8 cellular contexts compared by ENCODE assay signal in the genomic region with DNA sequence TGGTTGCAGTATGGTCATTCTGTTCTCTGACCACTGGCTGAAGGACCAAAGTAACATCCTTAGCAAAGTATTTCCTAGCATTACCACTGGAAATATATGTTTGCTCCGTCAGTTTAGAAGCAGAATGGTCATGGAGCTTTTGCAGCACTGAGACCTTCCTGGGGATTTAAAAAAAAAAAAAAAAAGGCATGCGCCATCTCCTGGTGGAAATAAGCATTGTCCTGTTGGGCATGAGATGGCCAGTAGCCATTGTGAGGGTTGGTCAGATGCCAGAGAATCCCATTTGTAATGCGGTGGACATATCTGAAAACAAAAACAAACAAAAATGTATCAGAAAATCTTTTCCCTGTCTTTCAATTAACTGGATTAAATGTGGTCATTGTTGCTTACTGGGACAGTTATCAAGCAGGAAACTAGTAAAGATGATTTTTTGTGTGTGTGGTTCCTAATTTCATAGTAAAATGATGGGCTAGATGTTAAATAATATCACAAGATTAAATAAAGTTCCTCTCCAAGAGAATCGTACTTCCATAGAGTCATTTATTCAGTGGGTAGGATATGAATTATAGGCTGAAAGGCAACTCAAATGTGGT.
DNase-seq lines count a peak whose midpoint lies in the region; ATAC-seq, FAIRE-seq and TF ChIP-seq lines count a peak whose summit lies in the region.

No MANE protein-coding gene starts in this region.

- H3K9me3 ChIP-seq in HepG2 (ENCODE audit: low read length): no peaks in the 10 kb centered on the region

- 4% methylated on average over 4 of the region's 4 CpGs for WGBS in HepG2 (ENCODE audit: low lambda C conversion rate)

- H3K9ac ChIP-seq in HepG2 (ENCODE audit: insufficient read depth, low read depth, low read length): no peak overlapping the region

- POLR2A ChIA-PET in HepG2 (lab: Yijun Ruan, JAX): no interaction called here

- CTCF ChIA-PET in HepG2 (lab: Yijun Ruan, JAX; ENCODE audit: low intra/inter-chr PET ratio, low total read pairs): interaction anchor here (1.6 kb wide), 1 partner anchor 247 kb away, joined by 27 read pairs; no protein-coding TSS in a partner anchor

- peak; percentile 64 for TF ChIP-seq CTCF in HepG2 (CRISPR knock-in tag; IDR thresholded peaks at IDR 0.05)

- no peak for TF ChIP-seq POLR2A in HepG2 (IDR thresholded peaks at IDR 0.05; ENCODE audit: insufficient read depth in 1 of 2, low read depth in 2 of 2, low read length in 2 of 2)

- H4K20me1 ChIP-seq in HepG2 (ENCODE audit: insufficient read depth, low read length): no peaks in the 10 kb centered on the region

- BruUV-seq in HepG2 (replicated peaks; lab: Mats Ljungman, UMichigan): no TSS peak

- in situ Hi-C loops in HepG2 (cut with HindIII; ENCODE audit: extremely low pct_ligation_motif_present, low pct_unique_long_range_greater_than_20kb): loop anchor here (5.0 kb wide), 1 partner anchor 326 kb away; no protein-coding TSS in a partner anchor

- no peaks in the 10 kb centered on the region for H3K79me2 ChIP-seq in HepG2 (ENCODE audit: insufficient read depth, low read length)

- intact Hi-C loops in HepG2 (cut with micrococcal nuclease; ENCODE audit: unreplicated experiment): loop anchor here (1.0 to 2.0 kb wide), 2 partner anchors 247 to 328 kb away; no protein-coding TSS in a partner anchor

- H3K4me2 ChIP-seq in HepG2 (ENCODE audit: low read depth, low read length): no peak overlapping the region

- ATAC-seq in GM18498 (IDR thresholded peaks at IDR 0.05; ENCODE audit: unreplicated experiment): peak; percentile 42
- ATAC-seq in HepG2: peak; percentile 77
- ATAC-seq in GM19395 (IDR thresholded peaks at IDR 0.05; ENCODE audit: unreplicated experiment): no peak

- peaks cover 0 to 6% of the 10 kb centered on the region in 2 experiments; a peak in 3 of 5 replicates for H3K27me3 ChIP-seq in HepG2 (ENCODE audit: control insufficient read depth in 1 of 2, insufficient read depth in 2 of 2, low read length in 2 of 2)

- H3K27ac ChIP-seq in HepG2 (ENCODE audit: extremely low read length, insufficient read depth, low read length): no peak overlapping the region

- H3K4me3 ChIP-seq in HepG2 (replicated peaks in 1 of 3; ENCODE audit: insufficient read depth in 1 of 3, low read depth in 2 of 3, low read length in 3 of 3): no peak overlapping the region

- H2AFZ ChIP-seq in HepG2 (ENCODE audit: low read length): no peak overlapping the region

- peak; percentile 68 for FAIRE-seq in HepG2 (lab: Jason Lieb, UNC)

- H3K4me1 ChIP-seq in HepG2 (ENCODE audit: insufficient read depth, low read length): no peaks in the 10 kb centered on the region

- no peak for TF ChIP-seq RAD21 in HepG2 (CRISPR knock-in tag; IDR thresholded peaks at IDR 0.05)

- TF ChIP-seq EP300 in HepG2 (IDR thresholded peaks at IDR 0.05; ENCODE audit: low read depth in 2 of 2, low read length in 2 of 2): no peak
- no peak for TF ChIP-seq EP300 in HepG2 (CRISPR knock-in tag; IDR thresholded peaks at IDR 0.05; ENCODE audit: borderline replicate concordance)

- DNase-seq in AG08395 (ENCODE audit: low spot score) (peak; percentile 59), NCI-H2227 treated with DMSO at 0.1 percent for 48 hours (lab: John Stamatoyannopoulos, UW) (peak; percentile 8), cerebellar cortex (ENCODE audit: low spot score) (peak; percentile 84), HepG2 (ENCODE audit: low spot score) (peak; percentile 28)
- DNase-seq in stimulated activated CD4-positive, alpha-beta T cell treated with anti-CD3 and anti-CD28 coated beads, Interleukin-1b, Interleukin-23, amount 100 ng/mL, for 48 hours: no peak
- no peak for DNase-seq in activated effector memory CD4-positive, alpha-beta T cell treated with Interleukin-2 at 50 U/mL for 16 hours

- no peaks in the 10 kb centered on the region for H3K36me3 ChIP-seq in HepG2 (replicated peaks in 1 of 2; ENCODE audit: control insufficient read depth in 1 of 2, insufficient read depth in 2 of 2, low read length in 2 of 2)

TF ChIP-seq in HepG2, 621 proteins besides CTCF, POLR2A, EP300 and RAD21:
- TF ChIP-seq STAG1 (CRISPR knock-in tag; IDR thresholded peaks at IDR 0.05) (peak; percentile 43; the same call in 1 of the 2 replicates), SMC3 (IDR thresholded peaks at IDR 0.05; ENCODE audit: low read length) (peak; percentile 68), ISL2 (CRISPR knock-in tag; IDR thresholded peaks at IDR 0.05) (0 out of 2 replicates have a peak, but pooled peaks have one; percentile 18)
- TF ChIP-seq, protein P1, sequence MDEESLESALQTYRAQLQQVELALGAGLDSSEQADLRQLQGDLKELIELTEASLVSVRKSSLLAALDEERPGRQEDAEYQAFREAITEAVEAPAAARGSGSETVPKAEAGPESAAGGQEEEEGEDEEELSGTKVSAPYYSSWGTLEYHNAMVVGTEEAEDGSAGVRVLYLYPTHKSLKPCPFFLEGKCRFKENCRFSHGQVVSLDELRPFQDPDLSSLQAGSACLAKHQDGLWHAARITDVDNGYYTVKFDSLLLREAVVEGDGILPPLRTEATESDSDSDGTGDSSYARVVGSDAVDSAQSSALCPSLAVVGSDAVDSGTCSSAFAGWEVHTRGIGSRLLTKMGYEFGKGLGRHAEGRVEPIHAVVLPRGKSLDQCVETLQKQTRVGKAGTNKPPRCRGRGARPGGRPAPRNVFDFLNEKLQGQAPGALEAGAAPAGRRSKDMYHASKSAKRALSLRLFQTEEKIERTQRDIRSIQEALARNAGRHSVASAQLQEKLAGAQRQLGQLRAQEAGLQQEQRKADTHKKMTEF (CRISPR knock-in tag; IDR thresholded peaks at IDR 0.05): no peak
- TF ChIP-seq, protein P2, sequence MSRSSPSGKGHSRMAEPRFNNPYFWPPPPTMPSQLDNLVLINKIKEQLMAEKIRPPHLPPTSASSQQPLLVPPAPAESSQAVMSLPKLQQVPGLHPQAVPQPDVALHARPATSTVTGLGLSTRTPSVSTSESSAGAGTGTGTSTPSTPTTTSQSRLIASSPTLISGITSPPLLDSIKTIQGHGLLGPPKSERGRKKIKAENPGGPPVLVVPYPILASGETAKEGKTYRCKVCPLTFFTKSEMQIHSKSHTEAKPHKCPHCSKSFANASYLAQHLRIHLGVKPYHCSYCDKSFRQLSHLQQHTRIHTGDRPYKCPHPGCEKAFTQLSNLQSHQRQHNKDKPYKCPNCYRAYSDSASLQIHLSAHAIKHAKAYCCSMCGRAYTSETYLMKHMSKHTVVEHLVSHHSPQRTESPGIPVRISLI (CRISPR knock-in tag; IDR thresholded peaks at IDR 0.05; ENCODE audit: borderline replicate concordance): peak; percentile 95

Comparison
In these comparisons a context has a peak if more than half of its experiments do, and no peak if none do; other contexts are left out.
1. DNase-seq: peak in AG08395 (single experiment), NCI-H2227 treated with DMSO at 0.1 percent for 48 hours (single experiment), cerebellar cortex (single experiment) and HepG2 (single experiment); none in stimulated activated CD4-positive, alpha-beta T cell treated with anti-CD3 and anti-CD28 coated beads, Interleukin-1b, Interleukin-23, amount 100 ng/mL, for 48 hours (single experiment) and activated effector memory CD4-positive, alpha-beta T cell treated with Interleukin-2 at 50 U/mL for 16 hours (single experiment).